In the genomic region with DNA sequence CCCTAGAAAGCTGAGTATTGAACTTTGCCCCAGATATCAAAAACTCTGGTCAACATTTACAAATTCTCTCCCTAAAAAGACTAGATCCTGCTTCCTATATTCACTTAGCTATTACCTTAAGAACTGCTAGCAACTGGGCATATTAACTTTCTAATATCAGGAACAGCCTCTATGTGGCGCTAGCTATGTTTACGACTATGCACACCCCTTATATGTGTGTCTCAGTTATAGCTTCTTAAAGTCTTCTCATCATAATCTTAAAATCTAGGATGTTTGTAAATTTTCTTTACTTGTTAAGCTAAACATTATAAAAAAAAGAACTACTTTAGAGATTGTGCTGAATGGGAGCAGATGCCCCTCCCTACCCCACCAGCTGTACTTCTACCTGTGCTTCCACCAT, we compare ENCODE assay signal across 9 cellular contexts. TPM values are rescaled to one million over a fixed set of nuclear protein-coding genes. Genes with fewer than 3 reads are reported as not detected.
DNase-seq lines count a peak whose midpoint lies in the region; ATAC-seq and TF ChIP-seq lines count a peak whose summit lies in the region.
"Had no signal": no experiment of that assay in that cellular context is flagged by ENCODE, and none has a peak within 500 bp of the region (broad histone marks: within the 10 kb centered on the region; RNA-seq: fewer than 3 reads in every experiment).

No MANE protein-coding gene starts in this region.

- no peak for ATAC-seq in stimulated activated effector memory CD8-positive, alpha-beta T cell treated with anti-CD3 and anti-CD28 coated beads, Interleukin-12 subunit alpha, Interleukin-12 subunit beta, amount 100 ng/mL, for 72 hours
- no peak for ATAC-seq in left cardiac atrium

- no peaks in the 10 kb centered on the region for H3K27me3 Mint-ChIP-seq in activated naive CD8-positive, alpha-beta T cell
- no peaks in the 10 kb centered on the region for H3K27me3 Mint-ChIP-seq in activated naive CD8-positive, alpha-beta T cell treated with anti-CD3 and anti-CD28 coated beads for 36 hours

- H3K27ac ChIP-seq in brain microvascular endothelial cell: no peak overlapping the region
- H3K27ac ChIP-seq: neutrophil had no signal

- in situ Hi-C loops in brain microvascular endothelial cell (cut with HindIII; ENCODE audit: low pct_ligation_motif_present, low sequenced_read_pairs): no loop called here

- intact Hi-C loops in left cardiac atrium (cut with DNase I): no loop called here

- H3K36me3 Mint-ChIP-seq in activated naive CD8-positive, alpha-beta T cell: no peaks in the 10 kb centered on the region
- peaks cover 11% of the 10 kb centered on the region for H3K36me3 Mint-ChIP-seq in activated naive CD8-positive, alpha-beta T cell treated with anti-CD3 and anti-CD28 coated beads for 36 hours
- peaks cover 16% of the 10 kb centered on the region for H3K36me3 Mint-ChIP-seq in stimulated activated effector memory CD8-positive, alpha-beta T cell treated with anti-CD3 and anti-CD28 coated beads, Interleukin-12 subunit alpha, Interleukin-12 subunit beta, amount 100 ng/mL, for 72 hours

- peak; percentile 56 for TF ChIP-seq CTCF in brain microvascular endothelial cell (IDR thresholded peaks at IDR 0.05; ENCODE audit: low read depth, low read length, missing control alignments)

- H3K4me1 Mint-ChIP-seq in activated naive CD8-positive, alpha-beta T cell (ENCODE audit: low read depth): peaks cover 44% of the 10 kb centered on the region
- peaks cover 34% of the 10 kb centered on the region for H3K4me1 Mint-ChIP-seq in activated naive CD8-positive, alpha-beta T cell treated with anti-CD3 and anti-CD28 coated beads for 36 hours
- peaks cover 64% of the 10 kb centered on the region for H3K4me1 Mint-ChIP-seq in stimulated activated effector memory CD8-positive, alpha-beta T cell treated with anti-CD3 and anti-CD28 coated beads, Interleukin-12 subunit alpha, Interleukin-12 subunit beta, amount 100 ng/mL, for 72 hours

- no peak overlapping the region for H3K4me3 ChIP-seq in brain microvascular endothelial cell (ENCODE audit: low read depth, low read length)

- H3K27me3 ChIP-seq in brain microvascular endothelial cell (replicated peaks): no peaks in the 10 kb centered on the region
- H3K27me3 ChIP-seq: neutrophil had no signal

- no peaks in the 10 kb centered on the region for H3K9me3 Mint-ChIP-seq in activated naive CD8-positive, alpha-beta T cell (ENCODE audit: low read depth)
- H3K9me3 Mint-ChIP-seq in activated naive CD8-positive, alpha-beta T cell treated with anti-CD3 and anti-CD28 coated beads for 36 hours: no peaks in the 10 kb centered on the region
- no peaks in the 10 kb centered on the region for H3K9me3 Mint-ChIP-seq in stimulated activated effector memory CD8-positive, alpha-beta T cell treated with anti-CD3 and anti-CD28 coated beads, Interleukin-12 subunit alpha, Interleukin-12 subunit beta, amount 100 ng/mL, for 72 hours

- no peak overlapping the region for H3K27ac Mint-ChIP-seq in activated naive CD8-positive, alpha-beta T cell
- no peak overlapping the region for H3K27ac Mint-ChIP-seq in activated naive CD8-positive, alpha-beta T cell treated with anti-CD3 and anti-CD28 coated beads for 36 hours
- H3K27ac Mint-ChIP-seq in stimulated activated effector memory CD8-positive, alpha-beta T cell treated with anti-CD3 and anti-CD28 coated beads, Interleukin-12 subunit alpha, Interleukin-12 subunit beta, amount 100 ng/mL, for 72 hours: peak overlapping the region; percentile 71

- DNase-seq in activated naive CD8-positive, alpha-beta T cell treated with anti-CD3 and anti-CD28 coated beads for 36 hours: no peak
- DNase-seq in NOMO-1 (lab: John Stamatoyannopoulos, UW; ENCODE audit: unreplicated experiment in 2 of 2) (peak; percentile 26 to 59), brain microvascular endothelial cell (peak; percentile 20), nucleus accumbens (lab: John Stamatoyannopoulos, UW) (no peak), NCI-H2029 treated with DMSO at 0.1 percent for 48 hours (lab: John Stamatoyannopoulos, UW) (no peak), left cardiac atrium (no peak)
- no peak for DNase-seq in stimulated activated effector memory CD8-positive, alpha-beta T cell treated with anti-CD3 and anti-CD28 coated beads, Interleukin-12 subunit alpha, Interleukin-12 subunit beta, amount 100 ng/mL, for 72 hours (ENCODE audit: low spot score in 2 of 2)

- no peaks in the 10 kb centered on the region for H3K36me3 ChIP-seq in brain microvascular endothelial cell (replicated peaks)
- H3K36me3 ChIP-seq: neutrophil had no signal

- peak overlapping the region; percentile 96 for H3K4me3 Mint-ChIP-seq in activated naive CD8-positive, alpha-beta T cell
- H3K4me3 Mint-ChIP-seq in activated naive CD8-positive, alpha-beta T cell treated with anti-CD3 and anti-CD28 coated beads for 36 hours: no peak overlapping the region
- peak overlapping the region; percentile 96 for H3K4me3 Mint-ChIP-seq in stimulated activated effector memory CD8-positive, alpha-beta T cell treated with anti-CD3 and anti-CD28 coated beads, Interleukin-12 subunit alpha, Interleukin-12 subunit beta, amount 100 ng/mL, for 72 hours

RNA-seq across cellular contexts. Expression of gene STAMBP, which starts 1.7 kb away (rescaled TPM):
- 10 to 100 TPM; 72.6 to 76.4 TPM for total RNA-seq in activated naive CD8-positive, alpha-beta T cell treated with anti-CD3 and anti-CD28 coated beads for 36 hours
- total RNA-seq in left cardiac atrium: 10 to 100 TPM; 31.1 to 33.5 TPM

RNA-seq across cellular contexts. Expression of gene C2orf78, which starts 43.0 kb away (rescaled TPM):
- total RNA-seq in activated naive CD8-positive, alpha-beta T cell treated with anti-CD3 and anti-CD28 coated beads for 36 hours: not detected
- total RNA-seq in left cardiac atrium: not detected

RNA-seq across cellular contexts. Expression of gene DUSP11, which starts 47.1 kb away (rescaled TPM):
- 10 to 100 TPM; 30.2 to 31.0 TPM for total RNA-seq in activated naive CD8-positive, alpha-beta T cell treated with anti-CD3 and anti-CD28 coated beads for 36 hours
- total RNA-seq in left cardiac atrium: 10 to 100 TPM; 12.5 to 13.7 TPM

Comparison
In these comparisons a context has a peak if more than half of its experiments do, and no peak if none do; other contexts are left out.
1. DNase-seq: peak in NOMO-1 (2 of 2) and brain microvascular endothelial cell (single experiment); none in activated naive CD8-positive, alpha-beta T cell treated with anti-CD3 and anti-CD28 coated beads for 36 hours (single experiment), stimulated activated effector memory CD8-positive, alpha-beta T cell treated with anti-CD3 and anti-CD28 coated beads, Interleukin-12 subunit alpha, Interleukin-12 subunit beta, amount 100 ng/mL, for 72 hours (0 of 2), nucleus accumbens (0 of 56), NCI-H2029 treated with DMSO at 0.1 percent for 48 hours (single experiment) and left cardiac atrium (single experiment).